In genomic region chr11:96755209-96755608, GRCh38 we compare ENCODE assay signal across 34 cellular contexts.
"Had no signal": no experiment of that assay in that cellular context is flagged by ENCODE, and none has a peak within 500 bp of the region (broad histone marks: within the 10 kb centered on the region; RNA-seq: fewer than 3 reads in every experiment).

No MANE protein-coding gene starts in this region.

- H3K4me3 ChIP-seq: MG63 had no signal

- H3K4me2 ChIP-seq: KMS-11 had no signal

- H3K9me3 ChIP-seq: MG63 had no signal

- H3K36me3 ChIP-seq: MG63 had no signal

- DNase-seq: Karpas-422, Kasumi-1, MG63, MM.1S, MV-4-11, NCI-H1048, NCI-H1092, NCI-H1092 treated with DMSO at 0.1 percent for 48 hours, NCI-H1105, NCI-H1105 treated with DMSO at 0.1 percent for 48 hours, NCI-H1417, NCI-H1417 treated with DMSO at 0.1 percent for 48 hours, NCI-H1436, NCI-H1436 treated with DMSO at 0.1 percent for 48 hours, NCI-H146, NCI-H1694, NCI-H1694 treated with DMSO at 0.1 percent for 48 hours, NCI-H187, NCI-H187 treated with DMSO at 0.1 percent for 48 hours, NCI-H1930, NCI-H2029, NCI-H2029 treated with DMSO at 0.1 percent for 48 hours, NCI-H2081, NCI-H2081 treated with DMSO at 0.1 percent for 48 hours, NCI-H2107, NCI-H2171, NCI-H2171 treated with DMSO at 0.1 percent for 48 hours, NCI-H2227 treated with DMSO at 0.1 percent for 48 hours, NCI-H226, NCI-H345, NCI-H446, NCI-H446 treated with DMSO at 0.1 percent for 48 hours, NCI-H510A had no signal

- H3K9ac ChIP-seq: KMS-11 had no signal

- H3K27ac ChIP-seq: KMS-11 had no signal

- H3K27me3 ChIP-seq: MG63 had no signal
